Comparison of ENCODE assay signal across 33 cellular contexts in genomic region chr1:187270256-187270655, GRCh38.
A peak's percentile ranks its signal among the peaks of the same experiment; 100 is the strongest.
DNase-seq lines count a peak whose midpoint lies in the region; ATAC-seq, FAIRE-seq and TF ChIP-seq lines count a peak whose summit lies in the region.
"Had no signal": no experiment of that assay in that cellular context is flagged by ENCODE, and none has a peak within 500 bp of the region (broad histone marks: within the 10 kb centered on the region; RNA-seq: fewer than 3 reads in every experiment).

No MANE protein-coding gene starts in this region.

- POLR2A ChIA-PET in Panc1 (lab: Charles Lee), result interaction anchor here (0.6 kb wide), 1 partner anchor 129 kb away, joined by 3 read pairs; no protein-coding TSS in a partner anchor

- TF ChIP-seq POLR2A in GM12891 (IDR thresholded peaks at IDR 0.05; ENCODE audit: low read depth, low read length), result no peak

- H3K27me3 ChIP-seq in ACC112 (ENCODE audit: insufficient read depth, low read length) (no peaks in the 10 kb centered on the region; the same call in 1 of the 2 replicates), Panc1 (ENCODE audit: control insufficient read depth, insufficient read depth, low read length) (no peaks in the 10 kb centered on the region)
- H3K27me3 ChIP-seq: adrenal gland, body of pancreas had no signal

- peak overlapping the region; percentile 21 for H2AFZ ChIP-seq in ACC112 (ENCODE audit: low read length, unreplicated experiment)
- H2AFZ ChIP-seq: parathyroid adenoma had no signal

- no peak overlapping the region for H3K4me3 Mint-ChIP-seq in nephron progenitor cell
- H3K4me3 Mint-ChIP-seq: activated CD4-positive, alpha-beta memory T cell treated with anti-CD3 and anti-CD28 coated beads, Interleukin-2, amount 10 ng/mL, durations not matched to agents 7 days and 5 days; activated naive CD4-positive, alpha-beta T cell treated with anti-CD3 and anti-CD28 coated beads for 36 hours; CD8-positive, alpha-beta memory T cell; dendritic cell treated with granulocyte-macrophage colony-stimulating factor and Interleukin-4, amounts not matched to agents 40 ng/mL and 50 ng/mL, for 4 days; nephron; stimulated activated naive CD8-positive, alpha-beta T cell treated with anti-CD3 and anti-CD28 coated beads, Interleukin-15, amount 100 ng/mL, for 72 hours; T-helper 17 cell had no signal

- H3K4me3 ChIP-seq in ACC112 (ENCODE audit: low read depth, low read length) (peak overlapping the region; percentile 59), Panc1 (ENCODE audit: low read depth in 2 of 2, low read length in 2 of 2) (peak overlapping the region; percentile 20 to 44)
- H3K4me3 ChIP-seq: adrenal gland, body of pancreas, K562, skin epidermis, thoracic aorta had no signal

- TF ChIP-seq CTCF in Panc1 (IDR thresholded peaks at IDR 0.05) (no peak), nephron progenitor cell (IDR thresholded peaks at IDR 0.05) (no peak)

- H3K4me1 Mint-ChIP-seq in nephron progenitor cell, result no peaks in the 10 kb centered on the region
- H3K4me1 Mint-ChIP-seq: CD8-positive, alpha-beta memory T cell had no signal

- no TSS peak for BruUV-seq in Panc1 (replicated peaks; lab: Mats Ljungman, UMichigan)

- no peaks in the 10 kb centered on the region for H3K36me3 Mint-ChIP-seq in nephron progenitor cell (ENCODE audit: low read depth)
- H3K36me3 Mint-ChIP-seq: CD8-positive, alpha-beta memory T cell had no signal

- CTCF ChIA-PET in Panc1 (lab: Charles Lee), result no interaction called here

- no peaks in the 10 kb centered on the region for H3K27me3 Mint-ChIP-seq in nephron progenitor cell (ENCODE audit: low read depth, poor library complexity)
- H3K27me3 Mint-ChIP-seq: activated CD4-positive, alpha-beta memory T cell treated with anti-CD3 and anti-CD28 coated beads, Interleukin-2, amount 10 ng/mL, durations not matched to agents 7 days and 5 days; CD8-positive, alpha-beta memory T cell; dendritic cell treated with granulocyte-macrophage colony-stimulating factor and Interleukin-4, amounts not matched to agents 40 ng/mL and 50 ng/mL, for 4 days; stimulated activated naive CD8-positive, alpha-beta T cell treated with anti-CD3 and anti-CD28 coated beads, Interleukin-15, amount 100 ng/mL, for 72 hours; T-helper 17 cell had no signal

- DNase-seq in Panc1 (ENCODE audit: low read depth, low spot score) (no peak), nephron progenitor cell (no peak), GM12891 (ENCODE audit: insufficient read length, low spot score) (no peak), DMS 273 (lab: John Stamatoyannopoulos, UW; ENCODE audit: unreplicated experiment) (no peak), RCC 7860 (ENCODE audit: low spot score) (no peak)
- DNase-seq: activated CD4-positive, alpha-beta memory T cell treated with anti-CD3 and anti-CD28 coated beads, Interleukin-2, amount 10 ng/mL, durations not matched to agents 7 days and 5 days; activated CD4-positive, alpha-beta T cell treated with anti-CD3 and anti-CD28 coated beads for 1 hour; activated CD8-positive, alpha-beta memory T cell treated with anti-CD3 and anti-CD28 coated beads, Interleukin-2, amount 50 U/mL, for 4 hours; activated naive CD4-positive, alpha-beta T cell treated with anti-CD3 and anti-CD28 coated beads for 36 hours; adrenal gland; body of pancreas; CD8-positive, alpha-beta memory T cell; erythroblast; GOT3; NCI-H1436; NCI-H2081 treated with DMSO at 0.1 percent for 48 hours; NCI-H345; NCI-H748 treated with DMSO at 0.1 percent for 48 hours; stimulated activated naive CD8-positive, alpha-beta T cell treated with anti-CD3 and anti-CD28 coated beads, Interleukin-15, amount 100 ng/mL, for 72 hours; T-helper 17 cell had no signal

- no peaks in the 10 kb centered on the region for H3K9me3 ChIP-seq in Panc1 (ENCODE audit: control insufficient read depth, insufficient read depth, low read depth, low read length)
- H3K9me3 ChIP-seq: adrenal gland, body of pancreas, thoracic aorta had no signal

- intact Hi-C loops in Panc1 (cut with micrococcal nuclease; ENCODE audit: unreplicated experiment), result no loop called here

- H3K27ac Mint-ChIP-seq in nephron progenitor cell, result peak overlapping the region; percentile 50
- H3K27ac Mint-ChIP-seq: activated CD4-positive, alpha-beta memory T cell treated with anti-CD3 and anti-CD28 coated beads, Interleukin-2, amount 10 ng/mL, durations not matched to agents 7 days and 5 days; activated naive CD4-positive, alpha-beta T cell treated with anti-CD3 and anti-CD28 coated beads for 36 hours; CD8-positive, alpha-beta memory T cell; dendritic cell treated with granulocyte-macrophage colony-stimulating factor and Interleukin-4, amounts not matched to agents 40 ng/mL and 50 ng/mL, for 4 days; nephron; T-helper 17 cell had no signal

- no peaks in the 10 kb centered on the region for H3K36me3 ChIP-seq in ACC112 (ENCODE audit: insufficient read depth, low read length)
- no peaks in the 10 kb centered on the region for H3K36me3 ChIP-seq in Panc1 (ENCODE audit: control insufficient read depth, insufficient read depth, low read length)
- H3K36me3 ChIP-seq: adrenal gland, thoracic aorta had no signal

- no peaks in the 10 kb centered on the region for H3K4me1 ChIP-seq in ACC112 (ENCODE audit: control insufficient read depth, insufficient read depth, low read length, unreplicated experiment)
- H3K4me1 ChIP-seq in Panc1 (ENCODE audit: control insufficient read depth, insufficient read depth, low read length), result peaks cover 3% of the 10 kb centered on the region; the same call in 1 of the 2 replicates
- H3K4me1 ChIP-seq: adrenal gland, body of pancreas, parathyroid adenoma had no signal

- ATAC-seq in HG02798 (IDR thresholded peaks at IDR 0.05; ENCODE audit: poor library complexity, unreplicated experiment) (peak; percentile 34), Panc1 (no peak), HG03460 (IDR thresholded peaks at IDR 0.05; ENCODE audit: unreplicated experiment) (no peak)
- ATAC-seq: body of pancreas; K562; Right ventricle myocardium inferior; SK-N-SH treated with all-trans-retinoic acid at 6 μM for 48 hours; stimulated activated naive CD8-positive, alpha-beta T cell treated with anti-CD3 and anti-CD28 coated beads, Interleukin-15, amount 100 ng/mL, for 72 hours; T-helper 17 cell had no signal

- no peaks in the 10 kb centered on the region for H3K9me3 Mint-ChIP-seq in nephron progenitor cell
- H3K9me3 Mint-ChIP-seq: activated CD4-positive, alpha-beta memory T cell treated with anti-CD3 and anti-CD28 coated beads, Interleukin-2, amount 10 ng/mL, durations not matched to agents 7 days and 5 days; dendritic cell treated with granulocyte-macrophage colony-stimulating factor and Interleukin-4, amounts not matched to agents 40 ng/mL and 50 ng/mL, for 4 days; nephron had no signal

- H3K27ac ChIP-seq in ACC112 (ENCODE audit: low read depth, low read length), result no peak overlapping the region
- H3K27ac ChIP-seq in Panc1 (ENCODE audit: low read length), result no peak overlapping the region
- H3K27ac ChIP-seq: adrenal gland, body of pancreas, parathyroid adenoma, skin epidermis, thoracic aorta had no signal

- no peaks in the 10 kb centered on the region for H3K79me2 ChIP-seq in ACC112 (ENCODE audit: control insufficient read depth, insufficient read depth, low read length, unreplicated experiment)
- H3K79me2 ChIP-seq: parathyroid adenoma had no signal

- FAIRE-seq in GM12891 (lab: Jason Lieb, UNC) (no peak), RCC 7860 (lab: Jason Lieb, UNC) (no peak)
- FAIRE-seq: HTR-8/SVneo, K562, urothelium cell line had no signal

- in situ Hi-C loops in Panc1 (cut with HindIII; ENCODE audit: low pct_unique_long_range_greater_than_20kb, low sequenced_read_pairs), result no loop called here

TF ChIP-seq in GM12891, 5 proteins besides CTCF, POLR2A, EP300 and RAD21:
- TF ChIP-seq PAX5 (IDR thresholded peaks at IDR 0.05; ENCODE audit: insufficient read depth, low read length, severe bottlenecking), result no peak
- TF ChIP-seq POLR2AphosphoS5 (IDR thresholded peaks at IDR 0.05; ENCODE audit: low read depth, low read length), result no peak
- TF ChIP-seq POU2F2 (IDR thresholded peaks at IDR 0.05; ENCODE audit: low read depth, low read length), result no peak
- TF ChIP-seq SPI1 (IDR thresholded peaks at IDR 0.05; ENCODE audit: low read depth, low read length), result no peak
- no peak for TF ChIP-seq TAF1 (IDR thresholded peaks at IDR 0.05; ENCODE audit: low read depth, low read length)
TF ChIP-seq in GM12891: peak in this region for 0.
